20 cellular contexts compared by ENCODE assay signal in the genomic region with DNA sequence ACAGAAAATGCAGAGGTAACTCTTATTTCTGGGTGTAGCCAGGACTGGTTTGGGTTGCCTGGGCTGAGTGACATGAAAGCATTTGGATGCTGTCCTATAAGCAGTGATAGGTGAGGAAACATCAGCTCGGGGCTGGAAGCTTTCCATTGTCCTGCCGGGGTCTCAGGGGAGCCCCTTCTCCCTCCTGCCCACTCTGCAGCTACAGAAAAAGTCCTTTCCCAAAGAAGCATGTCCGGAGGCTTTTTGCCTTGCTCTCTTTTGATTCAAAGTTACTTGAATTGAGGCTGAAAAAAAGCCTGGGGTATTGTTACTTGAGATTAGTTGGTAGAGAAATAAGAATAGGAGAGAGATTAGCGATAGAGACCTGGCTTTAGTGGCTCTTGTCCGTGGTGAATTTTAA.
DNase-seq lines count a peak whose midpoint lies in the region; TF ChIP-seq lines count a peak whose summit lies in the region.
"Had no signal": no experiment of that assay in that cellular context is flagged by ENCODE, and none has a peak within 500 bp of the region (broad histone marks: within the 10 kb centered on the region; RNA-seq: fewer than 3 reads in every experiment).

No MANE protein-coding gene starts in this region.

- no peaks in the 10 kb centered on the region for H3K9me3 ChIP-seq in muscle layer of colon (ENCODE audit: low read length)
- no peaks in the 10 kb centered on the region for H3K9me3 ChIP-seq in stomach smooth muscle (ENCODE audit: control insufficient read depth in 2 of 2, low read length in 2 of 2)
- H3K9me3 ChIP-seq in smooth muscle cell (replicated peaks; ENCODE audit: low read depth): no peaks in the 10 kb centered on the region
- H3K9me3 ChIP-seq: A549, BLaER1 had no signal

- 74% methylated on average over 5 of the region's 5 CpGs for WGBS in smooth muscle cell (ENCODE audit: low lambda C conversion rate)

- H3K4me3 ChIP-seq in dorsolateral prefrontal cortex (no peak overlapping the region), muscle layer of colon (ENCODE audit: low read depth in 1 of 2, low read length in 2 of 2) (no peak overlapping the region), stomach smooth muscle (ENCODE audit: low read length in 2 of 2) (no peak overlapping the region), smooth muscle cell (no peak overlapping the region)
- H3K4me3 ChIP-seq: A549, BLaER1, GM12878, GM23248, K562 had no signal

- no peak overlapping the region for H2AFZ ChIP-seq in smooth muscle cell (ENCODE audit: low read depth)
- H2AFZ ChIP-seq: GM23248 had no signal

- CTCF ChIA-PET in MCF 10A (lab: Yijun Ruan, JAX): interaction anchor here (1.5 kb wide), 1 partner anchor 240 kb away, joined by 5 read pairs; no protein-coding TSS in a partner anchor

- H3K27ac Mint-ChIP-seq in MCF 10A (ENCODE audit: low read depth, unreplicated experiment): no peak overlapping the region
- H3K27ac Mint-ChIP-seq: CD14-positive monocyte, HFFc6 had no signal

- no peaks in the 10 kb centered on the region for H3K79me2 ChIP-seq in smooth muscle cell (ENCODE audit: low read depth)

- no peaks in the 10 kb centered on the region for H3K27me3 Mint-ChIP-seq in MCF 10A (ENCODE audit: insufficient read depth, unreplicated experiment)

- H3K9me3 Mint-ChIP-seq in MCF 10A (ENCODE audit: unreplicated experiment): no peaks in the 10 kb centered on the region
- H3K9me3 Mint-ChIP-seq: CD4-positive, alpha-beta memory T cell; HFFc6 had no signal

- POLR2A ChIA-PET in MCF 10A (lab: Yijun Ruan, JAX): interaction anchor here (1.1 to 1.3 kb wide), 2 partner anchors 13 to 26 kb away, joined by 4 to 7 read pairs; no protein-coding TSS in a partner anchor

- no TSS peak for BruUV-seq in MCF 10A (replicated peaks; lab: Mats Ljungman, UMichigan)

- H3K9ac ChIP-seq in muscle layer of colon (ENCODE audit: low read length): no peak overlapping the region
- H3K9ac ChIP-seq in stomach smooth muscle (ENCODE audit: low read length in 2 of 2): no peak overlapping the region
- H3K9ac ChIP-seq in smooth muscle cell (ENCODE audit: low read depth): no peak overlapping the region
- H3K9ac ChIP-seq: BLaER1, GM23248 had no signal

- H3K27me3 ChIP-seq in dorsolateral prefrontal cortex (no peaks in the 10 kb centered on the region), muscle layer of colon (ENCODE audit: control insufficient read depth in 1 of 2, insufficient read depth in 2 of 2, low read length in 2 of 2) (no peaks in the 10 kb centered on the region), stomach smooth muscle (ENCODE audit: control insufficient read depth in 1 of 2, insufficient read depth in 2 of 2, low read length in 2 of 2) (no peaks in the 10 kb centered on the region), smooth muscle cell (ENCODE audit: low read depth) (peaks cover 46% of the 10 kb centered on the region)
- H3K27me3 ChIP-seq: BLaER1 had no signal

- DNase-seq in ELF-1 (ENCODE audit: low read depth, low spot score) (peak; percentile 69), dorsolateral prefrontal cortex (no peak), MCF 10A (ENCODE audit: unreplicated experiment) (no peak), middle frontal gyrus (ENCODE audit: extremely low spot score, low spot score) (no peak), smooth muscle cell (lab: John Stamatoyannopoulos, UW; ENCODE audit: unreplicated experiment) (no peak)
- DNase-seq: Calu3; CD4-positive, alpha-beta memory T cell; DMS79 treated with DMSO at 0.1 percent for 48 hours; GM23248; HFFc6; IMR-90 had no signal

- H3K4me2 ChIP-seq in smooth muscle cell: no peak overlapping the region
- H3K4me2 ChIP-seq: A549, BLaER1 had no signal

- no peaks in the 10 kb centered on the region for H3F3A ChIP-seq in smooth muscle cell (ENCODE audit: low read depth)

- TF ChIP-seq CTCF in dorsolateral prefrontal cortex (IDR thresholded peaks at IDR 0.05 in 54 of 56, conservative IDR thresholded peaks at IDR 0.05 in 2 of 56; ENCODE audit: low read depth in 1 of 56, partially characterized antibody in 56 of 56) (no peak), MCF 10A (IDR thresholded peaks at IDR 0.05; ENCODE audit: unreplicated experiment) (no peak), smooth muscle cell (IDR thresholded peaks at IDR 0.05; ENCODE audit: borderline replicate concordance, insufficient read depth, poor library complexity, severe bottlenecking) (no peak)

- H3K27ac ChIP-seq in dorsolateral prefrontal cortex: peak overlapping the region in 45 of 59 donors; percentile 2 to 80 (median 54)
- H3K27ac ChIP-seq in muscle layer of colon (ENCODE audit: low read depth, low read length): peak overlapping the region; percentile 49
- H3K27ac ChIP-seq in stomach smooth muscle (ENCODE audit: low read length): peak overlapping the region; percentile 31
- H3K27ac ChIP-seq in smooth muscle cell (ENCODE audit: low read depth): no peak overlapping the region
- H3K27ac ChIP-seq: 22Rv1, A549, BLaER1, GM23248, HL-60 had no signal

- H3K4me3 Mint-ChIP-seq in MCF 10A (ENCODE audit: unreplicated experiment): no peak overlapping the region
- H3K4me3 Mint-ChIP-seq: CD14-positive monocyte; CD4-positive, alpha-beta memory T cell; HFFc6 had no signal

- peaks cover 14% of the 10 kb centered on the region for H3K4me1 Mint-ChIP-seq in MCF 10A (ENCODE audit: insufficient read depth, unreplicated experiment)
- H3K4me1 Mint-ChIP-seq: CD14-positive monocyte had no signal

- intact Hi-C loops in dorsolateral prefrontal cortex (cut with DNase I): loop anchor here in 1 of 2 donors (10.0 kb wide), 1 partner anchor 56 kb away; no protein-coding TSS in a partner anchor
- intact Hi-C loops in MCF 10A (cut with micrococcal nuclease): no loop called here

- no peaks in the 10 kb centered on the region for H3K4me1 ChIP-seq in muscle layer of colon (ENCODE audit: insufficient read depth, low read length)
- H3K4me1 ChIP-seq in stomach smooth muscle (ENCODE audit: control insufficient read depth, insufficient read depth, low read length): peaks cover 11% of the 10 kb centered on the region
- H3K4me1 ChIP-seq in smooth muscle cell (ENCODE audit: low read depth): peaks cover 4% of the 10 kb centered on the region
- H3K4me1 ChIP-seq: A549, BLaER1 had no signal

- no peaks in the 10 kb centered on the region for H4K20me1 ChIP-seq in smooth muscle cell (ENCODE audit: low read depth)
- H4K20me1 ChIP-seq: BLaER1 had no signal

- H3K36me3 Mint-ChIP-seq in MCF 10A (ENCODE audit: insufficient read depth, unreplicated experiment): peaks cover 20% of the 10 kb centered on the region
- H3K36me3 Mint-ChIP-seq: CD14-positive monocyte; CD4-positive, alpha-beta memory T cell had no signal

- H3K36me3 ChIP-seq in muscle layer of colon (ENCODE audit: insufficient read depth, low read length): peaks cover 11% of the 10 kb centered on the region
- peaks cover 2 to 5% of the 10 kb centered on the region in 2 donors for H3K36me3 ChIP-seq in stomach smooth muscle (ENCODE audit: control insufficient read depth in 2 of 2, insufficient read depth in 2 of 2, low read length in 2 of 2)
- no peaks in the 10 kb centered on the region for H3K36me3 ChIP-seq in smooth muscle cell (ENCODE audit: low read depth)
- H3K36me3 ChIP-seq: BLaER1 had no signal
